In the genomic region with DNA sequence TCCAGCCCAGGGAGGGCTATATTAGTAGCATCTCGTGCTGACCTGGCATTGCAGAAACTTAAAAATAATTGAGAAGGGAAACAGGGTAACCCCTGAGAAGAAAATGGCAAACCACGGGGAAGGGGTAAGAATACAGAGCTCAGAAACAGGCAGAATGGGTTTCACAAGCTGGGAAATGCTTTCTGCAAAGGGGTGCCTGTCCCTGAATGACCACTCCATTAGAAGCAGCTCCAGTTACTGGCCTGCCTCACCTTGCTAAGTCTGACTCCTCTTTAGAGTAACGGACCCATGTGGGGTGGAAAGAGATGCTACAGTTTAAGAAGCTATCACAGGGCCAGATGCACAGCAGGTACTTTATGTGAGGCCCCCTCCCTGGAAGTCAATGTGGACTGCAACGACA, we compare ENCODE assay signal across 1 cellular context.
TF ChIP-seq lines count a peak whose summit lies in the region.

No MANE protein-coding gene starts in this region.

TF ChIP-seq in IMR-90, 13 proteins besides CTCF, POLR2A, EP300 and RAD21:
- TF ChIP-seq RCOR1 (IDR thresholded peaks at IDR 0.05; ENCODE audit: insufficient replicate concordance, low read length) (no peak), SMC3 (IDR thresholded peaks at IDR 0.05; ENCODE audit: low read depth, low read length) (no peak), CHD1 (IDR thresholded peaks at IDR 0.05; ENCODE audit: low read depth, low read length) (no peak), FOS (IDR thresholded peaks at IDR 0.05; ENCODE audit: low read depth, low read length) (no peak), RFX5 (IDR thresholded peaks at IDR 0.05; ENCODE audit: low read depth, low read length) (no peak), MXI1 (IDR thresholded peaks at IDR 0.05; ENCODE audit: borderline replicate concordance, low read depth, low read length) (no peak), MAZ (IDR thresholded peaks at IDR 0.05; ENCODE audit: borderline replicate concordance, low read depth, low read length) (no peak), NFE2L2 (IDR thresholded peaks at IDR 0.05; ENCODE audit: low read depth, low read length) (no peak), CEBPB (IDR thresholded peaks at IDR 0.05; ENCODE audit: low read depth, low read length) (no peak), BHLHE40 (IDR thresholded peaks at IDR 0.05; ENCODE audit: low read depth, low read length) (no peak), MAFK (IDR thresholded peaks at IDR 0.05; ENCODE audit: low read depth, low read length) (no peak)
- TF ChIP-seq, protein P1, sequence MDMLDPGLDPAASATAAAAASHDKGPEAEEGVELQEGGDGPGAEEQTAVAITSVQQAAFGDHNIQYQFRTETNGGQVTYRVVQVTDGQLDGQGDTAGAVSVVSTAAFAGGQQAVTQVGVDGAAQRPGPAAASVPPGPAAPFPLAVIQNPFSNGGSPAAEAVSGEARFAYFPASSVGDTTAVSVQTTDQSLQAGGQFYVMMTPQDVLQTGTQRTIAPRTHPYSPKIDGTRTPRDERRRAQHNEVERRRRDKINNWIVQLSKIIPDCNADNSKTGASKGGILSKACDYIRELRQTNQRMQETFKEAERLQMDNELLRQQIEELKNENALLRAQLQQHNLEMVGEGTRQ (IDR thresholded peaks at IDR 0.05; ENCODE audit: low read depth, low read length): no peak
- TF ChIP-seq, protein P2, sequence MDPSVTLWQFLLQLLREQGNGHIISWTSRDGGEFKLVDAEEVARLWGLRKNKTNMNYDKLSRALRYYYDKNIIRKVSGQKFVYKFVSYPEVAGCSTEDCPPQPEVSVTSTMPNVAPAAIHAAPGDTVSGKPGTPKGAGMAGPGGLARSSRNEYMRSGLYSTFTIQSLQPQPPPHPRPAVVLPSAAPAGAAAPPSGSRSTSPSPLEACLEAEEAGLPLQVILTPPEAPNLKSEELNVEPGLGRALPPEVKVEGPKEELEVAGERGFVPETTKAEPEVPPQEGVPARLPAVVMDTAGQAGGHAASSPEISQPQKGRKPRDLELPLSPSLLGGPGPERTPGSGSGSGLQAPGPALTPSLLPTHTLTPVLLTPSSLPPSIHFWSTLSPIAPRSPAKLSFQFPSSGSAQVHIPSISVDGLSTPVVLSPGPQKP (IDR thresholded peaks at IDR 0.05; ENCODE audit: borderline replicate concordance, low read depth, low read length): no peak
